ENCODE assay signal across 12 cellular contexts in the genomic region with DNA sequence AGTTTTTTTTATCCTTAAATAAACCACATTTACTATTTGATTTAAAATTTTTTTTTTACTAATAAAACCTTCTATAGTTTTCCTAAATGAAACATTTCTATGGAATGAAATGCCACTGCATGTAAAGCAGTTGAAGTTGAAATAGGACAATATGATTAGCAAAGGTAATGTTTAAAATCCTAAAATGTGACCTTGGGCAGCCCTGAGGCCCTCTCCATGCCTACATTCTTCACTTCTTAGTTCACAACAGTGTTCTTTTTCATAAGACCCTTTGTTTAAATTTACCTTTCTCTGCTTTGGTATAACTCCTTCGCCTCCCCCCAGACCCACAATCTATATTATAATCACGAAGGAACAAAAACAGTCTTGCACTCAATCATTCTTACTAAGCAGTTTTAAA.
DNase-seq lines count a peak whose midpoint lies in the region; ATAC-seq and TF ChIP-seq lines count a peak whose summit lies in the region.
"Had no signal": no experiment of that assay in that cellular context is flagged by ENCODE, and none has a peak within 500 bp of the region (broad histone marks: within the 10 kb centered on the region; RNA-seq: fewer than 3 reads in every experiment).

No MANE protein-coding gene starts in this region.

- 21 to 60% methylated on average over 2 of the region's 2 CpGs for WGBS in sigmoid colon, 2 donors

- H3K27ac Mint-ChIP-seq in Calu3 (ENCODE audit: unreplicated experiment), result peak overlapping the region; percentile 93
- H3K27ac Mint-ChIP-seq in activated CD4-positive, alpha-beta memory T cell treated with anti-CD3 and anti-CD28 coated beads for 36 hours, result peak overlapping the region; percentile 28

- no peak for DNase-seq in Calu3
- DNase-seq in activated CD4-positive, alpha-beta memory T cell treated with anti-CD3 and anti-CD28 coated beads for 36 hours, result no peak
- DNase-seq in fibroblast of mammary gland (ENCODE audit: low read depth), result no peak
- DNase-seq in sigmoid colon, result no peak
- DNase-seq in NCI-H1930 (lab: John Stamatoyannopoulos, UW), result no peak
- no peak for DNase-seq in NCI-H2029 (lab: John Stamatoyannopoulos, UW)
- no peak for DNase-seq in NCI-H82 treated with DMSO at 0.1 percent for 48 hours (lab: John Stamatoyannopoulos, UW; ENCODE audit: unreplicated experiment)
- DNase-seq: GOT3; stimulated activated naive CD4-positive, alpha-beta T cell had no signal

- H3K27me3 Mint-ChIP-seq in Calu3 (ENCODE audit: unreplicated experiment), result no peaks in the 10 kb centered on the region
- no peaks in the 10 kb centered on the region for H3K27me3 Mint-ChIP-seq in activated CD4-positive, alpha-beta memory T cell treated with anti-CD3 and anti-CD28 coated beads for 36 hours

- H3K9me3 ChIP-seq in sigmoid colon, result no peaks in the 10 kb centered on the region

- BruUV-seq in Calu3 (replicated peaks; lab: Mats Ljungman, UMichigan), result no TSS peak

- peaks cover 8% of the 10 kb centered on the region for H3K4me1 Mint-ChIP-seq in Calu3 (ENCODE audit: low read depth, unreplicated experiment)
- peaks cover 38% of the 10 kb centered on the region for H3K4me1 Mint-ChIP-seq in activated CD4-positive, alpha-beta memory T cell treated with anti-CD3 and anti-CD28 coated beads for 36 hours (ENCODE audit: low read depth)

- intact Hi-C loops in Calu3 (cut with micrococcal nuclease; ENCODE audit: unreplicated experiment) (loop anchor here (5.0 kb wide), 2 partner anchors 290 to 295 kb away; a partner anchor contains a TSS), sigmoid colon (cut with DNase I) (loop anchor here (5.0 kb wide), 2 partner anchors 35 to 300 kb away; a partner anchor contains a TSS)
- intact Hi-C loops in activated CD4-positive, alpha-beta memory T cell treated with anti-CD3 and anti-CD28 coated beads for 36 hours (cut with micrococcal nuclease), result loop anchor here (2.0 to 10.0 kb wide), 6 partner anchors 19 to 475 kb away; a partner anchor contains a TSS

- no peak for ATAC-seq in HG03378 (IDR thresholded peaks at IDR 0.05; ENCODE audit: unreplicated experiment)

- CTCF ChIA-PET in Calu3 (lab: Charles Lee), result no interaction called here
- CTCF ChIA-PET in activated CD4-positive, alpha-beta memory T cell treated with anti-CD3 and anti-CD28 coated beads for 36 hours (lab: Charles Lee), result interaction anchor here (7.9 kb wide), 1 partner anchor 200 kb away, joined by 143 read pairs; no protein-coding TSS in a partner anchor

- no peak for TF ChIP-seq POLR2A in sigmoid colon (IDR thresholded peaks at IDR 0.05)

- no peaks in the 10 kb centered on the region for H3K27me3 ChIP-seq in sigmoid colon

- H3K9me3 Mint-ChIP-seq in Calu3 (ENCODE audit: low read depth, unreplicated experiment), result no peaks in the 10 kb centered on the region
- no peaks in the 10 kb centered on the region for H3K9me3 Mint-ChIP-seq in activated CD4-positive, alpha-beta memory T cell treated with anti-CD3 and anti-CD28 coated beads for 36 hours
- H3K9me3 Mint-ChIP-seq: neural crest cell had no signal

- H3K36me3 ChIP-seq in sigmoid colon, result no peaks in the 10 kb centered on the region

- TF ChIP-seq EP300 in sigmoid colon (IDR thresholded peaks at IDR 0.05), result no peak

- H3K4me3 Mint-ChIP-seq in Calu3 (ENCODE audit: low read depth, unreplicated experiment), result peak overlapping the region; percentile 80
- peak overlapping the region; percentile 87 for H3K4me3 Mint-ChIP-seq in activated CD4-positive, alpha-beta memory T cell treated with anti-CD3 and anti-CD28 coated beads for 36 hours

- POLR2A ChIA-PET in activated CD4-positive, alpha-beta memory T cell treated with anti-CD3 and anti-CD28 coated beads for 36 hours (lab: Charles Lee), result no interaction called here

- H3K4me1 ChIP-seq in sigmoid colon, result peaks cover 0 to 52% (median 42%) of the 10 kb centered on the region in 4 donors

- H3K36me3 Mint-ChIP-seq in Calu3 (ENCODE audit: insufficient read depth, unreplicated experiment), result peaks cover 15% of the 10 kb centered on the region
- no peaks in the 10 kb centered on the region for H3K36me3 Mint-ChIP-seq in activated CD4-positive, alpha-beta memory T cell treated with anti-CD3 and anti-CD28 coated beads for 36 hours

- H3K4me3 ChIP-seq in fibroblast of mammary gland (ENCODE audit: control insufficient read depth, low read depth, low read length), result peak overlapping the region; percentile 67
- H3K4me3 ChIP-seq in sigmoid colon, result peak overlapping the region; percentile 43 to 60 (median 52)

- no peak for TF ChIP-seq CTCF in Calu3 (IDR thresholded peaks at IDR 0.05; ENCODE audit: unreplicated experiment)
- no peak for TF ChIP-seq CTCF in fibroblast of mammary gland (conservative IDR thresholded peaks at IDR 0.05; ENCODE audit: control insufficient read depth, insufficient read depth, low read depth, low read length)
- TF ChIP-seq CTCF in sigmoid colon (IDR thresholded peaks at IDR 0.05), result no peak

- H3K27ac ChIP-seq in sigmoid colon, result peak overlapping the region; percentile 82 to 92 (median 88)
- H3K27ac ChIP-seq: KMS-11 had no signal
